9 cellular contexts compared by ENCODE assay signal in genomic region chr6:157908369-157909281, GRCh38.
DNase-seq lines count a peak whose midpoint lies in the region; ATAC-seq and TF ChIP-seq lines count a peak whose summit lies in the region.
"Had no signal": no experiment of that assay in that cellular context is flagged by ENCODE, and none has a peak within 500 bp of the region (broad histone marks: within the 10 kb centered on the region; RNA-seq: fewer than 3 reads in every experiment).

No MANE protein-coding gene starts in this region.

- H2AFZ ChIP-seq in OCI-LY3 (ENCODE audit: low read depth, low read length) = no peak overlapping the region

- no peaks in the 10 kb centered on the region for H3K27me3 Mint-ChIP-seq in activated CD8-positive, alpha-beta memory T cell treated with anti-CD3 and anti-CD28 coated beads, Interleukin-2, amount 10 ng/mL, durations not matched to agents 7 days and 5 days
- peaks cover 13% of the 10 kb centered on the region for H3K27me3 Mint-ChIP-seq in glutamatergic neuron (ENCODE audit: unreplicated experiment)

- H4K20me1 ChIP-seq in OCI-LY3 (ENCODE audit: insufficient read depth, low read length) = peaks cover 8% of the 10 kb centered on the region

- DNase-seq in activated CD8-positive, alpha-beta memory T cell treated with anti-CD3 and anti-CD28 coated beads, Interleukin-2, amount 10 ng/mL, durations not matched to agents 7 days and 5 days = no peak
- no peak for DNase-seq in activated CD8-positive, alpha-beta memory T cell treated with anti-CD3 and anti-CD28 coated beads for 24 hours
- DNase-seq in stimulated activated effector memory CD8-positive, alpha-beta T cell treated with anti-CD3 and anti-CD28 coated beads, Interleukin-12 subunit alpha, Interleukin-12 subunit beta, amount 100 ng/mL, for 72 hours (ENCODE audit: low spot score in 2 of 2) = no peak
- DNase-seq in glutamatergic neuron = no peak
- DNase-seq in left ventricle myocardium inferior = no peak
- DNase-seq in NCI-H2081 treated with DMSO at 0.1 percent for 48 hours (lab: John Stamatoyannopoulos, UW) = no peak

- CTCF ChIA-PET in activated CD8-positive, alpha-beta memory T cell treated with anti-CD3 and anti-CD28 coated beads, Interleukin-2, amount 10 ng/mL, durations not matched to agents 7 days and 5 days (lab: Charles Lee) = interaction anchor here (0.8 to 1.4 kb wide), 4 partner anchors 16 to 117 kb away, joined by 3 to 4 read pairs (median 3); no protein-coding TSS in a partner anchor

- ATAC-seq in activated CD8-positive, alpha-beta memory T cell treated with anti-CD3 and anti-CD28 coated beads, Interleukin-2, amount 10 ng/mL, durations not matched to agents 7 days and 5 days = peak; percentile 67
- ATAC-seq in GM21825 (IDR thresholded peaks at IDR 0.05; ENCODE audit: unreplicated experiment) = peak; percentile 64
- ATAC-seq in stimulated activated effector memory CD8-positive, alpha-beta T cell treated with anti-CD3 and anti-CD28 coated beads, Interleukin-12 subunit alpha, Interleukin-12 subunit beta, amount 100 ng/mL, for 72 hours = peak; percentile 89

- H3K79me2 ChIP-seq in OCI-LY3 (ENCODE audit: low read length) = no peaks in the 10 kb centered on the region

- TF ChIP-seq CTCF in OCI-LY3 (IDR thresholded peaks at IDR 0.05; ENCODE audit: low read depth, low read length) (no peak), glutamatergic neuron (IDR thresholded peaks at IDR 0.05; ENCODE audit: partially characterized antibody, unreplicated experiment) (no peak), left ventricle myocardium inferior (IDR thresholded peaks at IDR 0.05; ENCODE audit: borderline replicate concordance) (no peak)

- peak overlapping the region; percentile 73 for H3K4me2 ChIP-seq in OCI-LY3 (ENCODE audit: low read length)

- peak overlapping the region; percentile 20 for H3K27ac ChIP-seq in OCI-LY3 (ENCODE audit: low read length)
- H3K27ac ChIP-seq in left ventricle myocardium inferior (replicated peaks) = no peak overlapping the region
- H3K27ac ChIP-seq: cardiac muscle cell had no signal

- H3K27me3 ChIP-seq in OCI-LY3 (ENCODE audit: low read depth, low read length) = 0 out of 2 replicates have a peak, but pooled peaks cover 4% of the 10 kb centered on the region
- H3K27me3 ChIP-seq in left ventricle myocardium inferior (ENCODE audit: low read depth) = no peaks in the 10 kb centered on the region
- H3K27me3 ChIP-seq: cardiac muscle cell had no signal

- intact Hi-C loops in left ventricle myocardium inferior (cut with micrococcal nuclease) = no loop called here

- peaks cover 23% of the 10 kb centered on the region for H3K36me3 Mint-ChIP-seq in activated CD8-positive, alpha-beta memory T cell treated with anti-CD3 and anti-CD28 coated beads, Interleukin-2, amount 10 ng/mL, durations not matched to agents 7 days and 5 days
- peaks cover 100% of the 10 kb centered on the region for H3K36me3 Mint-ChIP-seq in stimulated activated effector memory CD8-positive, alpha-beta T cell treated with anti-CD3 and anti-CD28 coated beads, Interleukin-12 subunit alpha, Interleukin-12 subunit beta, amount 100 ng/mL, for 72 hours
- peaks cover 10% of the 10 kb centered on the region for H3K36me3 Mint-ChIP-seq in glutamatergic neuron (ENCODE audit: unreplicated experiment)

- H3K36me3 ChIP-seq in OCI-LY3 (replicated peaks; ENCODE audit: low read depth, low read length) (no peaks in the 10 kb centered on the region), left ventricle myocardium inferior (peaks cover 54% of the 10 kb centered on the region)

- peaks cover 42% of the 10 kb centered on the region for H3K4me1 ChIP-seq in OCI-LY3 (ENCODE audit: low read length)
- peaks cover 53% of the 10 kb centered on the region for H3K4me1 ChIP-seq in left ventricle myocardium inferior

- H3K9me3 Mint-ChIP-seq in activated CD8-positive, alpha-beta memory T cell treated with anti-CD3 and anti-CD28 coated beads, Interleukin-2, amount 10 ng/mL, durations not matched to agents 7 days and 5 days (ENCODE audit: low read depth) = peaks cover 2% of the 10 kb centered on the region
- H3K9me3 Mint-ChIP-seq in stimulated activated effector memory CD8-positive, alpha-beta T cell treated with anti-CD3 and anti-CD28 coated beads, Interleukin-12 subunit alpha, Interleukin-12 subunit beta, amount 100 ng/mL, for 72 hours = no peaks in the 10 kb centered on the region
- peaks cover 16% of the 10 kb centered on the region for H3K9me3 Mint-ChIP-seq in glutamatergic neuron (ENCODE audit: unreplicated experiment)

- peak overlapping the region; percentile 39; the same call in 1 of the 2 replicates for H3K4me3 ChIP-seq in OCI-LY3 (ENCODE audit: low read length)
- no peak overlapping the region for H3K4me3 ChIP-seq in left ventricle myocardium inferior
- H3K4me3 ChIP-seq: cardiac muscle cell had no signal

- no peak overlapping the region for H3K4me3 Mint-ChIP-seq in activated CD8-positive, alpha-beta memory T cell treated with anti-CD3 and anti-CD28 coated beads, Interleukin-2, amount 10 ng/mL, durations not matched to agents 7 days and 5 days
- H3K4me3 Mint-ChIP-seq in stimulated activated effector memory CD8-positive, alpha-beta T cell treated with anti-CD3 and anti-CD28 coated beads, Interleukin-12 subunit alpha, Interleukin-12 subunit beta, amount 100 ng/mL, for 72 hours = peak overlapping the region; percentile 4
- no peak overlapping the region for H3K4me3 Mint-ChIP-seq in glutamatergic neuron (ENCODE audit: unreplicated experiment)

- H3K27ac Mint-ChIP-seq in activated CD8-positive, alpha-beta memory T cell treated with anti-CD3 and anti-CD28 coated beads, Interleukin-2, amount 10 ng/mL, durations not matched to agents 7 days and 5 days = peak overlapping the region; percentile 29
- H3K27ac Mint-ChIP-seq in stimulated activated effector memory CD8-positive, alpha-beta T cell treated with anti-CD3 and anti-CD28 coated beads, Interleukin-12 subunit alpha, Interleukin-12 subunit beta, amount 100 ng/mL, for 72 hours = no peak overlapping the region
- no peak overlapping the region for H3K27ac Mint-ChIP-seq in glutamatergic neuron (ENCODE audit: unreplicated experiment)

- no peak overlapping the region for H3K9ac ChIP-seq in OCI-LY3 (ENCODE audit: low read length)

- H3K9me3 ChIP-seq in OCI-LY3 (ENCODE audit: insufficient read depth, low read length) (no peaks in the 10 kb centered on the region), left ventricle myocardium inferior (replicated peaks) (no peaks in the 10 kb centered on the region)

- peaks cover 16% of the 10 kb centered on the region for H3K4me1 Mint-ChIP-seq in activated CD8-positive, alpha-beta memory T cell treated with anti-CD3 and anti-CD28 coated beads, Interleukin-2, amount 10 ng/mL, durations not matched to agents 7 days and 5 days
- peaks cover 29% of the 10 kb centered on the region for H3K4me1 Mint-ChIP-seq in stimulated activated effector memory CD8-positive, alpha-beta T cell treated with anti-CD3 and anti-CD28 coated beads, Interleukin-12 subunit alpha, Interleukin-12 subunit beta, amount 100 ng/mL, for 72 hours
- H3K4me1 Mint-ChIP-seq in glutamatergic neuron (ENCODE audit: low read depth, unreplicated experiment) = peaks cover 44% of the 10 kb centered on the region
